ENCODE assay signal across 8 cellular contexts in genomic region chr6:30555428-30556005, GRCh38. TPM values are rescaled to one million over a fixed set of nuclear protein-coding genes. Genes with fewer than 3 reads are reported as not detected.
A peak's percentile ranks its signal among the peaks of the same experiment; 100 is the strongest.
DNase-seq lines count a peak whose midpoint lies in the region; ATAC-seq and TF ChIP-seq lines count a peak whose summit lies in the region.

No MANE protein-coding gene starts in this region.

- H3K27me3 ChIP-seq in esophagus muscularis mucosa (no peaks in the 10 kb centered on the region), mucosa of stomach (ENCODE audit: control insufficient read depth, insufficient read depth, low read length) (no peaks in the 10 kb centered on the region), vagina (no peaks in the 10 kb centered on the region)

- no peak for ATAC-seq in GM19467 (IDR thresholded peaks at IDR 0.05; ENCODE audit: unreplicated experiment)

- CTCF ChIA-PET in HEK293T (lab: Yijun Ruan, JAX): interaction anchor here (1.6 to 2.1 kb wide), 2 partner anchors 11 to 14 kb away, joined by 5 to 14 read pairs; no protein-coding TSS in a partner anchor

- peaks cover 19 to 42% (median 39%) of the 10 kb centered on the region in 4 donors for H3K36me3 ChIP-seq in esophagus muscularis mucosa
- H3K36me3 ChIP-seq in mucosa of stomach (ENCODE audit: control insufficient read depth, insufficient read depth, low read length): peaks cover 6% of the 10 kb centered on the region
- peaks cover 0 to 31% of the 10 kb centered on the region in 2 donors for H3K36me3 ChIP-seq in vagina

- H3K27ac ChIP-seq in C4-2B (peak overlapping the region; percentile 97), VCaP (peak overlapping the region; percentile 97), esophagus muscularis mucosa (replicated peaks in 1 of 4) (peak overlapping the region; percentile 98 to 100 (median 98)), vagina (peak overlapping the region; percentile 97)

- H3K9ac ChIP-seq in mucosa of stomach (ENCODE audit: low read length): peak overlapping the region; percentile 86

- H3K4me1 ChIP-seq in esophagus muscularis mucosa: peaks cover 19 to 39% (median 30%) of the 10 kb centered on the region in 4 donors
- H3K4me1 ChIP-seq in mucosa of stomach (ENCODE audit: control insufficient read depth, insufficient read depth, low read length): peaks cover 13% of the 10 kb centered on the region
- H3K4me1 ChIP-seq in vagina: peaks cover 33% of the 10 kb centered on the region

- WGBS in esophagus muscularis mucosa: 2% methylated on average over 28 of the region's 32 CpGs

- no peak for TF ChIP-seq EP300 in esophagus muscularis mucosa (IDR thresholded peaks at IDR 0.05)

- POLR2A ChIA-PET in HEK293T (lab: Yijun Ruan, JAX): interaction anchor here (1.3 to 3.6 kb wide), 7 partner anchors 10 to 62 kb away, joined by 6 to 32 read pairs (median 17); partner anchors contain the start of genes ABCF1, MRPS18B and PPP1R10

- TF ChIP-seq POLR2A in esophagus muscularis mucosa (IDR thresholded peaks at IDR 0.05; ENCODE audit: low read depth) (no peak), vagina (IDR thresholded peaks at IDR 0.05) (no peak)

- DNase-seq in HEK293T (ENCODE audit: extremely low spot score) (peak; percentile 29), esophagus muscularis mucosa (ENCODE audit: extremely low spot score) (no peak), vagina (ENCODE audit: extremely low spot score in 2 of 2) (peak in 1 of 2 donors; percentile 92)
- no peak for DNase-seq in activated CD4-positive, CD25-positive, alpha-beta regulatory T cell treated with anti-CD3 and anti-CD28 coated beads, Interleukin-2, amount 50 U/mL, for 72 hours

- intact Hi-C loops in esophagus muscularis mucosa (cut with DNase I) (loop anchor here (2.0 kb wide), 1 partner anchor 15 kb away; the partner anchor contains the start of gene ABCF1), vagina (cut with DNase I) (no loop called here)

- TF ChIP-seq CTCF in C4-2B (conservative IDR thresholded peaks at IDR 0.05): no peak
- TF ChIP-seq CTCF in VCaP (conservative IDR thresholded peaks at IDR 0.05): no peak
- TF ChIP-seq CTCF in esophagus muscularis mucosa (IDR thresholded peaks at IDR 0.05): no peak
- TF ChIP-seq CTCF in vagina (IDR thresholded peaks at IDR 0.05): no peak

- H3K4me3 ChIP-seq in esophagus muscularis mucosa (peak overlapping the region; percentile 84 to 96 (median 89)), mucosa of stomach (ENCODE audit: low read length) (peak overlapping the region; percentile 86), vagina (peak overlapping the region; percentile 73 to 76)

- H3K9me3 ChIP-seq in esophagus muscularis mucosa (no peaks in the 10 kb centered on the region), mucosa of stomach (ENCODE audit: control insufficient read depth, low read length) (no peaks in the 10 kb centered on the region), vagina (no peaks in the 10 kb centered on the region)

TF ChIP-seq in HEK293T, 16 proteins besides CTCF, POLR2A, EP300 and RAD21:
- no peak for TF ChIP-seq ZNF384 (IDR thresholded peaks at IDR 0.05)
- TF ChIP-seq TARDBP (IDR thresholded peaks at IDR 0.05): no peak
- no peak for TF ChIP-seq BHLHE40 (IDR thresholded peaks at IDR 0.05; ENCODE audit: borderline replicate concordance)
- no peak for TF ChIP-seq L3MBTL2 (conservative IDR thresholded peaks at IDR 0.05)
- no peak for TF ChIP-seq CTBP1 (IDR thresholded peaks at IDR 0.05; ENCODE audit: borderline replicate concordance)
- TF ChIP-seq SP1 (IDR thresholded peaks at IDR 0.05): no peak
- TF ChIP-seq PKNOX1 (IDR thresholded peaks at IDR 0.05): no peak
- TF ChIP-seq ELF4 (IDR thresholded peaks at IDR 0.05): no peak
- no peak for TF ChIP-seq NFRKB (IDR thresholded peaks at IDR 0.05)
- no peak for TF ChIP-seq ARNT (IDR thresholded peaks at IDR 0.05)
- no peak for TF ChIP-seq FOXK2 (IDR thresholded peaks at IDR 0.05)
- TF ChIP-seq SUZ12 (IDR thresholded peaks at IDR 0.05): no peak
- TF ChIP-seq HDGF (IDR thresholded peaks at IDR 0.05; ENCODE audit: borderline replicate concordance): no peak
- TF ChIP-seq LEF1 (IDR thresholded peaks at IDR 0.05; ENCODE audit: borderline replicate concordance): no peak
- no peak for TF ChIP-seq FOXM1 (IDR thresholded peaks at IDR 0.05; ENCODE audit: borderline replicate concordance)
- no peak for TF ChIP-seq FOXA1 (IDR thresholded peaks at IDR 0.05)

RNA-seq across cellular contexts. Expression of gene GNL1, which starts 0.8 kb away (rescaled TPM):
- 10 to 100 TPM; 30.3 to 53.5 (median 36.1) TPM for total RNA-seq in esophagus muscularis mucosa
- total RNA-seq in vagina: 24.1 TPM

RNA-seq across cellular contexts. Expression of gene PRR3, which starts 1.6 kb away (rescaled TPM):
- total RNA-seq in esophagus muscularis mucosa (10 to 100 TPM in 1 of 4 donors, 1 to 10 TPM in 3; 3.8 to 10.6 (median 4.5) TPM), vagina (5.9 TPM)

RNA-seq across cellular contexts. Expression of gene ABCF1, which starts 15.7 kb away (rescaled TPM):
- 10 to 100 TPM; 39.0 to 60.8 (median 51.4) TPM for total RNA-seq in esophagus muscularis mucosa
- total RNA-seq in vagina: 29.5 TPM
